ENCODE assay signal across 33 cellular contexts in the genomic region with DNA sequence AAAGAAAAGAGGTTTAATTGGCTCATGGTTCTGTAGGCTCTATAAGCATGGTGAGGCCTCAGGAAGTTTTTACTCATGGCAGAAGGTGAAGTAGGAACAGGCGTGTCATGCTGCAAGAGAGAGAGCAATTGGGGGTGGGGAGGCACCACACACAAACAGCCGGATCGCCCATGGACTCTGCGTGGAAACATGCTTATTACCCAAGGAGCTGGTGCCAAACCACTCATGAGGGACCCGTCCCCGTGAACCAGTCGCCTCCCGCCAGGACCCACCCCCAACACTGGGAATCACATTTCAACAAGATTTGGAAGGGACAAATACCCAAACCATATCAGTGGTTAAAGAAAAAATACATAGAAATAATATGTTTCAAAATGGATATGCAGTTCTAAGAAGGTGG.
"Had no signal": no experiment of that assay in that cellular context is flagged by ENCODE, and none has a peak within 500 bp of the region (broad histone marks: within the 10 kb centered on the region; RNA-seq: fewer than 3 reads in every experiment).

No MANE protein-coding gene starts in this region.

- H3K27me3 ChIP-seq: ascending aorta, cardiac muscle cell had no signal

- H3K9me3 Mint-ChIP-seq: activated B cell treated with CpG ODN at 0.5 μM for 24 hours; activated CD4-positive, alpha-beta memory T cell treated with anti-CD3 and anti-CD28 coated beads for 36 hours; activated CD4-positive, alpha-beta T cell treated with anti-CD3 and anti-CD28 coated beads, Interleukin-2, amount 10 ng/mL, durations not matched to agents 24 days and 14 days; activated CD8-positive, alpha-beta T cell treated with anti-CD3 and anti-CD28 coated beads for 36 hours; activated naive CD4-positive, alpha-beta T cell treated with anti-CD3 and anti-CD28 coated beads, Interleukin-2, amount 10 ng/mL, durations not matched to agents 7 days and 5 days; activated naive CD4-positive, alpha-beta T cell treated with anti-CD3 and anti-CD28 coated beads, Interleukin-2, amount 50 U/mL, for 24 hours; activated naive CD8-positive, alpha-beta T cell treated with anti-CD3 and anti-CD28 coated beads, Interleukin-2, amount 10 ng/mL, durations not matched to agents 7 days and 5 days; activated naive CD8-positive, alpha-beta T cell treated with anti-CD3 and anti-CD28 coated beads, Interleukin-2, amount 50 U/mL, for 24 hours; activated T-cell treated with anti-CD3 and anti-CD28 coated beads, Interleukin-2, amount 50 U/mL, for 24 hours; activated T-helper 2 cell treated with anti-CD3 and anti-CD28 coated beads, Interferon-gamma antibody, Interleukin-2, Interleukin-4, amounts not matched to agents 10 μg/mL and 5 μg/mL and 100 μg/mL, durations not matched to agents 14 hours and 24 hours and 36 hours; T-helper 1 cell treated with Interleukin-12 subunit alpha and Interleukin-12 subunit beta and Interleukin-4 antibody, amounts not matched to agents 30 μg/mL and 1 μg/mL, for 36 hours; T-helper 2 cell treated with Interferon-gamma antibody and Interleukin-4, amounts not matched to agents 5 μg/mL and 100 μg/mL, for 36 hours had no signal

- H3K4me3 ChIP-seq: ascending aorta, cardiac muscle cell had no signal

- H3K36me3 ChIP-seq: ascending aorta, cardiac muscle cell had no signal

- DNase-seq: activated B cell treated with CpG ODN at 0.5 μM for 24 hours; activated CD4-positive, alpha-beta memory T cell treated with anti-CD3 and anti-CD28 coated beads for 36 hours; activated CD4-positive, alpha-beta T cell treated with anti-CD3 and anti-CD28 coated beads for 4 hours; activated CD4-positive, alpha-beta T cell treated with anti-CD3 and anti-CD28 coated beads, Interleukin-2, amount 10 ng/mL, durations not matched to agents 24 days and 14 days; activated CD4-positive, alpha-beta T cell treated with anti-CD3 and anti-CD28 coated beads, Interleukin-2, amount 50 U/mL, for 1 hour; activated CD4-positive, alpha-beta T cell treated with anti-CD3 and anti-CD28 coated beads, Interleukin-2, amount 50 U/mL, for 4 hours; activated CD4-positive, CD25-positive, alpha-beta regulatory T cell treated with anti-CD3 and anti-CD28 coated beads, Interleukin-2, amount 50 U/mL, for 72 hours; activated CD8-positive, alpha-beta memory T cell treated with anti-CD3 and anti-CD28 coated beads, Interleukin-2, amount 50 U/mL, for 4 hours; activated CD8-positive, alpha-beta T cell treated with anti-CD3 and anti-CD28 coated beads for 36 hours; activated effector memory CD4-positive, alpha-beta T cell treated with Interleukin-2 at 50 U/mL for 16 hours; activated gamma-delta T cell; activated naive CD4-positive, alpha-beta T cell treated with anti-CD3 and anti-CD28 coated beads, Interleukin-2, amount 10 ng/mL, durations not matched to agents 7 days and 5 days; activated naive CD4-positive, alpha-beta T cell treated with Interleukin-2 at 50 U/mL for 16 hours; activated naive CD8-positive, alpha-beta T cell treated with anti-CD3 and anti-CD28 coated beads, Interleukin-2, amount 10 ng/mL, durations not matched to agents 7 days and 5 days; activated naive CD8-positive, alpha-beta T cell treated with anti-CD3 and anti-CD28 coated beads, Interleukin-2, amount 50 U/mL, for 24 hours; activated T-cell treated with anti-CD3 and anti-CD28 coated beads, Interleukin-2, amount 50 U/mL, for 24 hours; activated T-cell treated with anti-CD3 and anti-CD28 coated beads, Interleukin-2, amount 50 U/mL, for 48 hours; amygdala; anterior cingulate cortex; central memory CD4-positive, alpha-beta T cell; SW 1271; T-helper 1 cell; T-helper 2 cell; T-helper 9 cell had no signal

- H3K27ac Mint-ChIP-seq: activated B cell treated with CpG ODN at 0.5 μM for 24 hours; activated CD4-positive, alpha-beta memory T cell treated with anti-CD3 and anti-CD28 coated beads for 36 hours; activated CD4-positive, alpha-beta T cell treated with anti-CD3 and anti-CD28 coated beads, Interleukin-2, amount 10 ng/mL, durations not matched to agents 24 days and 14 days; activated CD8-positive, alpha-beta T cell treated with anti-CD3 and anti-CD28 coated beads for 36 hours; activated naive CD4-positive, alpha-beta T cell treated with anti-CD3 and anti-CD28 coated beads, Interleukin-2, amount 10 ng/mL, durations not matched to agents 7 days and 5 days; activated naive CD4-positive, alpha-beta T cell treated with anti-CD3 and anti-CD28 coated beads, Interleukin-2, amount 50 U/mL, for 24 hours; activated naive CD8-positive, alpha-beta T cell; activated naive CD8-positive, alpha-beta T cell treated with anti-CD3 and anti-CD28 coated beads, Interleukin-2, amount 10 ng/mL, durations not matched to agents 7 days and 5 days; activated naive CD8-positive, alpha-beta T cell treated with anti-CD3 and anti-CD28 coated beads, Interleukin-2, amount 50 U/mL, for 24 hours; activated T-cell treated with anti-CD3 and anti-CD28 coated beads, Interleukin-2, amount 50 U/mL, for 24 hours; activated T-helper 2 cell treated with anti-CD3 and anti-CD28 coated beads, Interferon-gamma antibody, Interleukin-2, Interleukin-4, amounts not matched to agents 10 μg/mL and 5 μg/mL and 100 μg/mL, durations not matched to agents 14 hours and 24 hours and 36 hours; T-helper 1 cell treated with Interleukin-12 subunit alpha and Interleukin-12 subunit beta and Interleukin-4 antibody, amounts not matched to agents 30 μg/mL and 1 μg/mL, for 36 hours; T-helper 2 cell treated with Interferon-gamma antibody and Interleukin-4, amounts not matched to agents 5 μg/mL and 100 μg/mL, for 36 hours had no signal

- H3K27me3 Mint-ChIP-seq: activated B cell treated with CpG ODN at 0.5 μM for 24 hours; activated CD4-positive, alpha-beta memory T cell treated with anti-CD3 and anti-CD28 coated beads for 36 hours; activated CD8-positive, alpha-beta T cell treated with anti-CD3 and anti-CD28 coated beads for 36 hours; activated naive CD4-positive, alpha-beta T cell treated with anti-CD3 and anti-CD28 coated beads, Interleukin-2, amount 10 ng/mL, durations not matched to agents 7 days and 5 days; activated naive CD4-positive, alpha-beta T cell treated with anti-CD3 and anti-CD28 coated beads, Interleukin-2, amount 50 U/mL, for 24 hours; activated naive CD8-positive, alpha-beta T cell; activated naive CD8-positive, alpha-beta T cell treated with anti-CD3 and anti-CD28 coated beads, Interleukin-2, amount 50 U/mL, for 24 hours; brain had no signal

- H3K4me1 ChIP-seq: ascending aorta had no signal

- ATAC-seq: activated CD8-positive, alpha-beta T cell treated with anti-CD3 and anti-CD28 coated beads for 36 hours; activated naive CD8-positive, alpha-beta T cell treated with anti-CD3 and anti-CD28 coated beads, Interleukin-2, amount 50 U/mL, for 24 hours had no signal

- H3K36me3 Mint-ChIP-seq: activated CD4-positive, alpha-beta memory T cell treated with anti-CD3 and anti-CD28 coated beads for 36 hours; activated naive CD4-positive, alpha-beta T cell treated with anti-CD3 and anti-CD28 coated beads, Interleukin-2, amount 10 ng/mL, durations not matched to agents 7 days and 5 days; activated naive CD4-positive, alpha-beta T cell treated with anti-CD3 and anti-CD28 coated beads, Interleukin-2, amount 50 U/mL, for 24 hours; activated naive CD8-positive, alpha-beta T cell; activated naive CD8-positive, alpha-beta T cell treated with anti-CD3 and anti-CD28 coated beads, Interleukin-2, amount 10 ng/mL, durations not matched to agents 7 days and 5 days had no signal

- H3K4me3 Mint-ChIP-seq: activated B cell treated with CpG ODN at 0.5 μM for 24 hours; activated CD4-positive, alpha-beta memory T cell treated with anti-CD3 and anti-CD28 coated beads for 36 hours; activated CD4-positive, alpha-beta T cell treated with anti-CD3 and anti-CD28 coated beads, Interleukin-2, amount 10 ng/mL, durations not matched to agents 24 days and 14 days; activated CD8-positive, alpha-beta T cell treated with anti-CD3 and anti-CD28 coated beads for 36 hours; activated naive CD4-positive, alpha-beta T cell treated with anti-CD3 and anti-CD28 coated beads, Interleukin-2, amount 10 ng/mL, durations not matched to agents 7 days and 5 days; activated naive CD4-positive, alpha-beta T cell treated with anti-CD3 and anti-CD28 coated beads, Interleukin-2, amount 50 U/mL, for 24 hours; activated naive CD8-positive, alpha-beta T cell; activated naive CD8-positive, alpha-beta T cell treated with anti-CD3 and anti-CD28 coated beads, Interleukin-2, amount 10 ng/mL, durations not matched to agents 7 days and 5 days; activated naive CD8-positive, alpha-beta T cell treated with anti-CD3 and anti-CD28 coated beads, Interleukin-2, amount 50 U/mL, for 24 hours; activated T-cell treated with anti-CD3 and anti-CD28 coated beads, Interleukin-2, amount 50 U/mL, for 24 hours; brain; T-helper 1 cell treated with Interleukin-12 subunit alpha and Interleukin-12 subunit beta and Interleukin-4 antibody, amounts not matched to agents 30 μg/mL and 1 μg/mL, for 36 hours; T-helper 2 cell treated with Interferon-gamma antibody and Interleukin-4, amounts not matched to agents 5 μg/mL and 100 μg/mL, for 36 hours had no signal

- H3K27ac ChIP-seq: ascending aorta, cardiac muscle cell, VCaP had no signal

- H3K9me3 ChIP-seq: ascending aorta had no signal

- H3K4me1 Mint-ChIP-seq: activated B cell treated with CpG ODN at 0.5 μM for 24 hours; activated CD4-positive, alpha-beta T cell treated with anti-CD3 and anti-CD28 coated beads, Interleukin-2, amount 10 ng/mL, durations not matched to agents 24 days and 14 days; activated naive CD4-positive, alpha-beta T cell treated with anti-CD3 and anti-CD28 coated beads, Interleukin-2, amount 10 ng/mL, durations not matched to agents 7 days and 5 days; activated naive CD4-positive, alpha-beta T cell treated with anti-CD3 and anti-CD28 coated beads, Interleukin-2, amount 50 U/mL, for 24 hours; activated naive CD8-positive, alpha-beta T cell treated with anti-CD3 and anti-CD28 coated beads, Interleukin-2, amount 10 ng/mL, durations not matched to agents 7 days and 5 days; activated naive CD8-positive, alpha-beta T cell treated with anti-CD3 and anti-CD28 coated beads, Interleukin-2, amount 50 U/mL, for 24 hours had no signal
